In the genomic region with DNA sequence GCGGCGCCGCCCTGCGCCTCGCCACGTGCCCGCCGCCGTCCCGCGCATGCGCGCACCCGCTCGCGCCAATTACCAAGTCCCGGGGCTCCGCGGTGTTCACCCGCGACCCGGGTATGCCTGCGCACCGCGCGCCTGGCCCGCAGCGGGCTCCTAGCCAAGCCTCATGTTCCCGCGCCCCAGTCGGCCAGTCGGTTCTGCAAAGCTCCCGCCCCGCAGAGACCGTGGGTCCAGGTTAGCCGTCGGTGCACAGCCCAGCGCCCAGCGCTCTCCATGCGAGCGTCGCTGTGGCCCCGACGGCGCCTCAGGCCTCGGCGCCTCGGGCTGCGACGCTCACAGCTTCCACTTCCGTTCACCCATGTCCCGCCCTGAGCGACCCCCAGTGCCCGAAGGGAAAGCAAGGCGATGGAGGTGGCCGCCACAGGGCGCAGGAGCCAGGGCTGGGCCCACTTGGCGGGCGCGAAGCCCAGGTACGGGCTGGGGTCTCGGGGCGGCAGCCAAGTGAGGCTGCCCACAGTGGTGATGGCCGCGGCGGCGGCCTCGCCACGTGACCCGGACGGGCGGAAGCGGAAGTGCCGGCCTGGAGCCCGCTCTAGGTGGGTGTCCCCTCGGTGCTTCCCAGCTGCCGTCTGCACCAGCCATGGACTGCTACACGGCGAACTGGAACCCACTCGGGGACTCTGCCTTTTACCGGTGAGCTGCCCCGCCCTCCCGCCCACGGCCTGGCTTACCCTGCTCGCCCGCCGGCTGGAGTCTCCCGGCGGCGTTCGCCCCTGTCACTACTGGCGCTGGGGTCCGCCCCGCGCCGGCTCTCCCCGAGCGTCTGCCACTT, we compare ENCODE assay signal across 8 cellular contexts. TPM values are rescaled to one million over a fixed set of nuclear protein-coding genes. Genes with fewer than 3 reads are reported as not detected.
DNase-seq lines count a peak whose midpoint lies in the region; ATAC-seq, FAIRE-seq and TF ChIP-seq lines count a peak whose summit lies in the region.

A gene with protein sequence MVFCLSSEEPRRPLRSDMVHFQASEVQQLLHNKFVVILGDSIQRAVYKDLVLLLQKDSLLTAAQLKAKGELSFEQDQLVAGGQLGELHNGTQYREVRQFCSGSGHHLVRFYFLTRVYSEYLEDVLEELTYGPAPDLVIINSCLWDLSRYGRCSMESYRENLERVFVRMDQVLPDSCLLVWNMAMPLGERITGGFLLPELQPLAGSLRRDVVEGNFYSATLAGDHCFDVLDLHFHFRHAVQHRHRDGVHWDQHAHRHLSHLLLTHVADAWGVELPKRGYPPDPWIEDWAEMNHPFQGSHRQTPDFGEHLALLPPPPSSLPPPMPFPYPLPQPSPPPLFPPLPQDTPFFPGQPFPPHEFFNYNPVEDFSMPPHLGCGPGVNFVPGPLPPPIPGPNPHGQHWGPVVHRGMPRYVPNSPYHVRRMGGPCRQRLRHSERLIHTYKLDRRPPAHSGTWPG (minus strand): TSS at position 518 of the 829 bp plus-strand sequence. CDS start 743 bp downstream, outside the sequence.
A gene (plus strand): TSS at position 608 of the 829 bp plus-strand sequence. CDS start 30 bp downstream, at position 638.

- ATAC-seq in GM18520 (IDR thresholded peaks at IDR 0.05; ENCODE audit: unreplicated experiment), result peak; percentile 90
- ATAC-seq in HG03060 (IDR thresholded peaks at IDR 0.05; ENCODE audit: low read depth, unreplicated experiment), result peak; percentile 61

- DNase-seq in A172 (ENCODE audit: low spot score) (peak; percentile 75), NCI-H2227 (lab: John Stamatoyannopoulos, UW; ENCODE audit: unreplicated experiment) (peak; percentile 94), bronchial epithelial cell (ENCODE audit: low read depth) (peak; percentile 50), inferior parietal cortex (ENCODE audit: extremely low spot score) (peak; percentile 91)
- DNase-seq in stimulated activated CD4-positive, alpha-beta T cell treated with anti-CD3 and anti-CD28 coated beads, Interleukin-12 subunit alpha, Interleukin-12 subunit beta, amount 100 ng/mL, for 24 hours (ENCODE audit: low read depth in 2 of 2), result peak; percentile 82 to 84

- H3K4me3 ChIP-seq in WI38 (ENCODE audit: low read depth, low read length), result peak within 1 kb of the TSS; percentile 81
- H3K4me3 ChIP-seq in bronchial epithelial cell (ENCODE audit: low read depth, low read length), result peak within 1 kb of the TSS; percentile 90

- H3K27me3 ChIP-seq in bronchial epithelial cell (ENCODE audit: control insufficient read depth, insufficient read depth, low read length), result no peaks in the 10 kb centered on the region

- H3K36me3 ChIP-seq in bronchial epithelial cell (ENCODE audit: control insufficient read depth, insufficient read depth, low read length), result no peaks in the 10 kb centered on the region

- FAIRE-seq in bronchial epithelial cell (lab: Jason Lieb, UNC), result no peak

- TF ChIP-seq CTCF in WI38 (IDR thresholded peaks at IDR 0.05; ENCODE audit: low read depth, low read length), result no peak
- TF ChIP-seq CTCF in bronchial epithelial cell (IDR thresholded peaks at IDR 0.05; ENCODE audit: insufficient read depth, low read length, severe bottlenecking), result no peak

RNA-seq across cellular contexts. Expression of the first gene that starts in this region (rescaled TPM):
- 11.9 and 13.2 TPM in 2 replicates for total RNA-seq in A172 (2014; rRNA removed; shearing (Covaris generic))
- total RNA-seq in bronchial epithelial cell, result 12.9 and 17.9 TPM in 2 replicates

RNA-seq across cellular contexts. Expression of the second gene that starts in this region (rescaled TPM):
- total RNA-seq in A172 (2014; rRNA removed; shearing (Covaris generic)), result 44.1 and 48.1 TPM in 2 replicates
- total RNA-seq in bronchial epithelial cell, result 33.2 and 33.4 TPM in 2 replicates

Comparison
In these comparisons a context has a peak if more than half of its experiments do, and no peak if none do; other contexts are left out.
1. Peak in every context shown above with its lines: DNase-seq, ATAC-seq and H3K4me3 ChIP-seq.